Comparison of ENCODE assay signal across 1 cellular context in the genomic region with DNA sequence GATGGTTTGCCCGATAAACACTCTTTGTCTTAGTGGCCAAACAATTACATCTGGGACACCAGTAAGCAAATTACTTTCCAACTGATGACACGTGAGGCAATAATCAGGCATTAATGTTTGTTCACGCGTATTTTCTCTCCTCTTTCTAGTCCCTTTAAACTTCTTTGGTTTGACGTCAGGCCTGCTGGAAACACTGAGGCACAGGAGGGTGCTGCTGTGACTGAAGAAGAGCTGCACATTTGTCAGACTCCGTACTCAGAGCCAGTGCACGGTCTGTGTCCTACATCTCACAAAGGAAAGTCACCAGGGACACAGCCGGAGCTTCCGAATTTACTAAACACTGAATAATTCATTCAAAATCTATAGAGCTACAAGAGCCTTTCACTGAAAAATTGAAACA.
TF ChIP-seq lines count a peak whose summit lies in the region.

No MANE protein-coding gene starts in this region.

TF ChIP-seq in H1, 55 proteins besides CTCF, POLR2A, EP300 and RAD21:
- TF ChIP-seq TEAD4 (IDR thresholded peaks at IDR 0.05; ENCODE audit: low read depth, low read length): no peak
- no peak for TF ChIP-seq CREB1 (IDR thresholded peaks at IDR 0.05)
